8 cellular contexts compared by ENCODE assay signal in the genomic region with DNA sequence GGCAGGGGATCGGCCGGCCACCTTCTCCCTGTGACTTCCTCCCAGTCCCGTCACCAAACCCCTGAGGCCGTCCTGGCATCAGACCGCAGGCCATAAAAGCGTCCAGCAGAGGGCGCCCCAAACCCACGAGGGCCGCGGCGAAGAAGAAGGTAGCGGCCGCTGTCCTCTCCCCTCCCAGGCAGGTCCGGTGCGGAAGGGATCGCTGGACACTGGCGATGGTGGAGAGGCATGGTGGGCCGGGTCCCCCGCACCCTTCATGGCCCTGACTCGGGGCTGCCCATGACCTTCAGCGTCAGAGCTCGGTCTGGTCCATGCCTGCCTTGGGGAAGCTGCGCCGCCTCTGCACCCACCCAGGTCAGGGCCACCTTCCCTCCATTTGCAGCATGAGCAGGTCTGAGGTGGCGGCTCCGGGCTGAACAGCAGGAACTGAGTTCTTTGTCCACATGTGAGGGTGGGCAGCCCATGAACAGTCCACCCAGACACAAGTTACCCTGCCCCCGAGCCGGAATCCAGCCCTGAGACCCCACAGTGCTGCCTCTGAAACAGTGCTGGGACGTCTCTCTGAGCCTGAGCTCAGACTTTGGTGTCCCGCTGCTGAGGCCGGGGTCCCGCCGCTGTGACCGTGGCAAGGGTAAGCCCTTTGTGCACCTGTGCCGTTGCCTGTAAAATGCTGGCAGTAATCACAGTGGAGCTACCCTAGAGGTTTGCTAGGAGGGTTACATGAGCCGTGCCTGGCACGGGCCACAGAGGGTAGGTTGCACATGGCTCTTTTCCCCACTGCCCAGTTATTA. TPM values are rescaled to one million over a fixed set of nuclear protein-coding genes. Genes with fewer than 3 reads are reported as not detected.
DNase-seq lines count a peak whose midpoint lies in the region; ATAC-seq lines count a peak whose summit lies in the region.

No MANE protein-coding gene starts in this region.

- CTCF ChIA-PET in activated CD4-positive, alpha-beta memory T cell treated with anti-CD3 and anti-CD28 coated beads for 36 hours (lab: Charles Lee) = interaction anchor here (0.6 to 4.0 kb wide), 22 partner anchors 8 to 337 kb away, joined by 3 to 44 read pairs (median 4); no protein-coding TSS in a partner anchor

- peaks cover 5% of the 10 kb centered on the region for H3K9me3 Mint-ChIP-seq in activated CD4-positive, alpha-beta memory T cell treated with anti-CD3 and anti-CD28 coated beads for 36 hours

- no peak overlapping the region for H3K4me3 Mint-ChIP-seq in activated CD4-positive, alpha-beta memory T cell treated with anti-CD3 and anti-CD28 coated beads for 36 hours

- H3K4me1 Mint-ChIP-seq in activated CD4-positive, alpha-beta memory T cell treated with anti-CD3 and anti-CD28 coated beads for 36 hours (ENCODE audit: low read depth) = no peaks in the 10 kb centered on the region

- POLR2A ChIA-PET in activated CD4-positive, alpha-beta memory T cell treated with anti-CD3 and anti-CD28 coated beads for 36 hours (lab: Charles Lee) = no interaction called here

- H3K27me3 Mint-ChIP-seq in activated CD4-positive, alpha-beta memory T cell treated with anti-CD3 and anti-CD28 coated beads for 36 hours = no peaks in the 10 kb centered on the region

- DNase-seq in ACHN = peak; percentile 88
- DNase-seq in NCI-H774 (lab: John Stamatoyannopoulos, UW) = peak; percentile 20
- DNase-seq in activated CD4-positive, alpha-beta memory T cell treated with anti-CD3 and anti-CD28 coated beads for 36 hours = peak; percentile 89
- peak; percentile 94 for DNase-seq in ecto neural progenitor cell (ENCODE audit: low spot score)
- peak; percentile 80 to 87 for DNase-seq in lung microvascular endothelial cell (ENCODE audit: low read depth in 2 of 2)
- peak; percentile 60 to 76 (median 68) for DNase-seq in stimulated activated CD4-positive, alpha-beta T cell treated with anti-CD3 and anti-CD28 coated beads, TNF-alpha, amount 100 ng/mL, for 4 hours (ENCODE audit: low read depth in 3 of 3)

- in situ Hi-C loops in ACHN (cut with HindIII; ENCODE audit: low pct_ligation_motif_present, low pct_unique_long_range_greater_than_20kb, low sequenced_read_pairs) = no loop called here

- no peaks in the 10 kb centered on the region for H3K36me3 Mint-ChIP-seq in activated CD4-positive, alpha-beta memory T cell treated with anti-CD3 and anti-CD28 coated beads for 36 hours

- ATAC-seq in GM18873 (IDR thresholded peaks at IDR 0.05; ENCODE audit: low FRiP score, unreplicated experiment) (peak; percentile 64), HG03432 (IDR thresholded peaks at IDR 0.05; ENCODE audit: unreplicated experiment) (peak; percentile 90)

- intact Hi-C loops in activated CD4-positive, alpha-beta memory T cell treated with anti-CD3 and anti-CD28 coated beads for 36 hours (cut with micrococcal nuclease) = loop anchor here (1.0 to 2.0 kb wide), 4 partner anchors 213 to 335 kb away; no protein-coding TSS in a partner anchor

- H3K27ac Mint-ChIP-seq in activated CD4-positive, alpha-beta memory T cell treated with anti-CD3 and anti-CD28 coated beads for 36 hours = no peak overlapping the region

RNA-seq across cellular contexts. Expression of a gene that starts 40.8 kb away (rescaled TPM):
- 10 to 100 TPM; 35.0 to 36.6 TPM for total RNA-seq in activated CD4-positive, alpha-beta memory T cell treated with anti-CD3 and anti-CD28 coated beads for 36 hours
- 8.5 and 10.3 TPM in 2 replicates for total RNA-seq in lung microvascular endothelial cell

Comparison
In these comparisons a context has a peak if more than half of its experiments do, and no peak if none do; other contexts are left out.
1. Peak in every context shown above with its lines: DNase-seq and ATAC-seq.
2. DNase-seq: peak in every context shown above with its lines; median percentile 94 in ecto neural progenitor cell; 89 in activated CD4-positive, alpha-beta memory T cell treated with anti-CD3 and anti-CD28 coated beads for 36 hours; 88 in ACHN; 84 in lung microvascular endothelial cell; 68 in stimulated activated CD4-positive, alpha-beta T cell treated with anti-CD3 and anti-CD28 coated beads, TNF-alpha, amount 100 ng/mL, for 4 hours; 20 in NCI-H774.